21 cellular contexts compared by ENCODE assay signal in the genomic region with DNA sequence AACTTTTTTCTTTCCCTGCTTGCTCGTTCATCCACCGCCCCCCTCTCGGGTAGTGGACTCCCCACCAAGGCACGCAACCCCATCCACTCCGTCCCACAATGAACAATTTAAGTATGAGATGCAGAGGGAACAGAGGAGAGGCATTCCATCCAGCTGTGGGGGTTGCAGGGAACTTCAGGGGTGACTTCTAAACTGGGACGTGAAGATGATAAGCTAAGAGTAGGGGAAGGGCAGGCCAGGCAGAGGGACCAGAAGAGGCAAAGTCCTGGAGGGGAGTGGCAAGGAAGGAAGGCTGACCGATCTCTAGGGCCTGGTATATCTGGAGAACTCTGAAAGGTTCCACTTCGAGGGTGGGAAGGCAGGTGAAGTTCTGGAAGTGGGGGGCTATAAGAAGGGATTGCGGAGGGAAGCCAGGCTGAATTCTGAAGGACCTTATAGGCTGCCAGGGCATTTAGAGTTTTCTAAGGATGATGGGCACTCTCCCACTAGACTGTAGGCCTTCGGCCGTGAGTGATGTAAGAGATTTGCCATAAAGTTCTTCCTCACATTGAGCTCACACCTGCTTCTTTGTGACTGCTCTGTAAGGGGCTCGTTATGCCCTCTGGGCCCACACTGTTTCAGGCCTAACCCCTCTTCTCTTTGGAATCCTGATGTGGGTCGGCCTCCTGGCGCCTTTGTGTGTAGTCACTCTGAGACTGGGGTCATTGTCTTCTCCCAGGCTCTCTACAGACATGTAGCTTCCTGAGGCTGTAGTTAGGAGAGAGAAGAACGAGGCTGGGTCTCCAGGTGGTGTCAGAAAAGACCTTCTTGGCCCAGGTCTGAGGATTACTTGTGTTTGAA. TPM values are rescaled to one million over a fixed set of nuclear protein-coding genes. Genes with fewer than 3 reads are reported as not detected.
DNase-seq lines count a peak whose midpoint lies in the region; ATAC-seq and TF ChIP-seq lines count a peak whose summit lies in the region.
"Had no signal": no experiment of that assay in that cellular context is flagged by ENCODE, and none has a peak within 500 bp of the region (broad histone marks: within the 10 kb centered on the region; RNA-seq: fewer than 3 reads in every experiment).

No MANE protein-coding gene starts in this region.

- H2BK15ac ChIP-seq in mesenchymal stem cell (ENCODE audit: low read depth, poor library complexity, severe bottlenecking): no peak overlapping the region

- H3K27me3 Mint-ChIP-seq in T-helper 17 cell (peaks cover 35% of the 10 kb centered on the region), osteocyte (ENCODE audit: unreplicated experiment) (peaks cover 6% of the 10 kb centered on the region), type B pancreatic cell (no peaks in the 10 kb centered on the region)

- H3K4me2 ChIP-seq in mesenchymal stem cell (ENCODE audit: low read length, poor library complexity, severe bottlenecking): no peak overlapping the region

- H2AFZ ChIP-seq in mesenchymal stem cell (ENCODE audit: low read depth, low read length): no peak overlapping the region

- no peak overlapping the region for H3K9ac ChIP-seq in mesenchymal stem cell (ENCODE audit: low read length)

- no peak overlapping the region for H3K4me3 Mint-ChIP-seq in T-helper 17 cell
- H3K4me3 Mint-ChIP-seq in osteocyte (ENCODE audit: unreplicated experiment): no peak overlapping the region
- no peak overlapping the region for H3K4me3 Mint-ChIP-seq in type B pancreatic cell

- WGBS in mesenchymal stem cell: 93% methylated on average over 13 of the region's 15 CpGs

- peaks cover 0 to 5% of the 10 kb centered on the region in 2 experiments for H3K27me3 ChIP-seq in mesenchymal stem cell (ENCODE audit: control insufficient read depth in 1 of 2, insufficient read depth in 1 of 2, low read length in 2 of 2)
- H3K27me3 ChIP-seq: SJSA1 had no signal

- H3K18ac ChIP-seq in mesenchymal stem cell (ENCODE audit: low read depth in 1 of 2, low read length in 2 of 2): no peak overlapping the region

- TF ChIP-seq CTCF in osteocyte (IDR thresholded peaks at IDR 0.05): no peak
- TF ChIP-seq CTCF in type B pancreatic cell (conservative IDR thresholded peaks at IDR 0.05): no peak

- H3K36me3 Mint-ChIP-seq in T-helper 17 cell (ENCODE audit: low read depth): peaks cover 7% of the 10 kb centered on the region
- H3K36me3 Mint-ChIP-seq in osteocyte (ENCODE audit: unreplicated experiment): peaks cover 12% of the 10 kb centered on the region
- peaks cover 4% of the 10 kb centered on the region for H3K36me3 Mint-ChIP-seq in type B pancreatic cell

- H3K4me1 ChIP-seq in mesenchymal stem cell (ENCODE audit: control insufficient read depth, insufficient read depth, low read depth, low read length): no peaks in the 10 kb centered on the region
- H3K4me1 ChIP-seq: HAP-1, SJSA1 had no signal

- peak; percentile 51 for DNase-seq in ELF-1 (ENCODE audit: low read depth, low spot score)
- DNase-seq in T-helper 17 cell: no peak
- DNase-seq in mesenchymal stem cell: no peak
- DNase-seq in osteocyte (ENCODE audit: extremely low spot score, unreplicated experiment): no peak
- no peak for DNase-seq in type B pancreatic cell (ENCODE audit: extremely low spot score, unreplicated experiment)
- DNase-seq in ecto neural progenitor cell (ENCODE audit: low spot score): no peak
- no peak for DNase-seq in COLO829 (ENCODE audit: low spot score)
- DNase-seq: DND-41, KBM-7, MV-4-11, NCI-H1105, NCI-H2029, NCI-H226, NCI-H510A, Right ventricle myocardium superior, RPMI8226 had no signal

- H3K4me3 ChIP-seq in mesenchymal stem cell (ENCODE audit: insufficient read depth in 1 of 2, low read depth in 1 of 2, low read length in 2 of 2): no peak overlapping the region
- H3K4me3 ChIP-seq: HAP-1, SJSA1 had no signal

- no peak overlapping the region for H2BK12ac ChIP-seq in mesenchymal stem cell (ENCODE audit: low read length in 2 of 2)

- H2AK5ac ChIP-seq in mesenchymal stem cell (ENCODE audit: low read length, severe bottlenecking): no peak overlapping the region

- peak overlapping the region; percentile 32 for H4K91ac ChIP-seq in mesenchymal stem cell (ENCODE audit: low read length)

- no peak overlapping the region for H3K23ac ChIP-seq in mesenchymal stem cell (ENCODE audit: low read length in 2 of 2)

- no peak overlapping the region for H2BK5ac ChIP-seq in mesenchymal stem cell (ENCODE audit: low read depth, low read length, poor library complexity, severe bottlenecking)

- no peak overlapping the region for H3K14ac ChIP-seq in mesenchymal stem cell (ENCODE audit: low read length in 2 of 2)

- no peak overlapping the region for H4K8ac ChIP-seq in mesenchymal stem cell (ENCODE audit: low read length)

- peaks cover 34 to 40% of the 10 kb centered on the region in 2 experiments for H3K36me3 ChIP-seq in mesenchymal stem cell (ENCODE audit: control insufficient read depth in 1 of 2, insufficient read depth in 2 of 2, low read depth in 1 of 2, low read length in 2 of 2)
- H3K36me3 ChIP-seq: HAP-1 had no signal

- H3K27ac ChIP-seq in mesenchymal stem cell (ENCODE audit: low read length, poor library complexity, severe bottlenecking): no peak overlapping the region
- H3K27ac ChIP-seq: SJSA1 had no signal

- H3K27ac Mint-ChIP-seq in T-helper 17 cell (peak overlapping the region; percentile 79), osteocyte (ENCODE audit: unreplicated experiment) (peak overlapping the region; percentile 9), type B pancreatic cell (no peak overlapping the region)

- ATAC-seq in T-helper 17 cell: no peak

- H3K4ac ChIP-seq in mesenchymal stem cell (ENCODE audit: low read depth in 1 of 2, low read length in 2 of 2): no peak overlapping the region

- H3K9me3 Mint-ChIP-seq in osteocyte (ENCODE audit: unreplicated experiment) (no peaks in the 10 kb centered on the region), type B pancreatic cell (no peaks in the 10 kb centered on the region)

- no peaks in the 10 kb centered on the region for H3K79me1 ChIP-seq in mesenchymal stem cell (replicated peaks; ENCODE audit: low read length, poor library complexity, severe bottlenecking)

- no peak overlapping the region for H2BK120ac ChIP-seq in mesenchymal stem cell (ENCODE audit: low read depth, low read length)

- H3K9me3 ChIP-seq in T-helper 17 cell (ENCODE audit: control insufficient read depth, low read length, poor library complexity, severe bottlenecking) (no peaks in the 10 kb centered on the region), mesenchymal stem cell (ENCODE audit: control insufficient read depth, low read length) (no peaks in the 10 kb centered on the region)
- H3K9me3 ChIP-seq: HAP-1, SJSA1 had no signal

- H3K4me1 Mint-ChIP-seq in T-helper 17 cell (peaks cover 2% of the 10 kb centered on the region), osteocyte (ENCODE audit: unreplicated experiment) (peaks cover 8% of the 10 kb centered on the region), type B pancreatic cell (ENCODE audit: unreplicated experiment) (peaks cover 32% of the 10 kb centered on the region)

RNA-seq across cellular contexts. Expression of a gene that starts 12.1 kb away (rescaled TPM):
- total RNA-seq in T-helper 17 cell: not detected
- polyA plus RNA-seq in mesenchymal stem cell (2013, experiment 1 of 2): 51.4 TPM
- 48.4 TPM for polyA plus RNA-seq in mesenchymal stem cell (2013, experiment 2 of 2)
- total RNA-seq in osteocyte: 197 and 223 TPM in 2 replicates
- 33.8 and 130 TPM in 2 replicates for total RNA-seq in type B pancreatic cell (ENCODE audit: low replicate concordance)
- total RNA-seq: A172 had no signal

RNA-seq across cellular contexts. Expression of a gene that starts 18.7 kb away (rescaled TPM):
- total RNA-seq in T-helper 17 cell (under 1 TPM in 1 of 2 donors, not detected in 1; 0.22 TPM), osteocyte (39.6 and 40.2 TPM in 2 replicates), type B pancreatic cell (ENCODE audit: low replicate concordance) (79.2 and 129 TPM in 2 replicates)
- polyA plus RNA-seq in mesenchymal stem cell (2013, experiment 1 of 2): 13.6 TPM
- 12.7 TPM for polyA plus RNA-seq in mesenchymal stem cell (2013, experiment 2 of 2)
- total RNA-seq: MCF 10A had no signal

RNA-seq across cellular contexts. Expression of a gene that starts 40.3 kb away (rescaled TPM):
- total RNA-seq in T-helper 17 cell: 10 to 100 TPM; 22.7 to 26.1 TPM
- polyA plus RNA-seq in mesenchymal stem cell (2013, experiment 1 of 2): 3.3 TPM
- polyA plus RNA-seq in mesenchymal stem cell (2013, experiment 2 of 2): 2.8 TPM
- total RNA-seq in osteocyte: 0.78 and 1.3 TPM in 2 replicates
- 5.6 and 7.5 TPM in 2 replicates for total RNA-seq in type B pancreatic cell (ENCODE audit: low replicate concordance)
- total RNA-seq: A172, LHCN-M2, MCF 10A, SJSA1 had no signal

RNA-seq across cellular contexts. Expression of a gene that starts 45.3 kb away (rescaled TPM):
- total RNA-seq in T-helper 17 cell (1 to 10 TPM; 5.4 to 7.9 TPM), osteocyte (25.3 and 26.5 TPM in 2 replicates), type B pancreatic cell (ENCODE audit: low replicate concordance) (2.2 and 2.5 TPM in 2 replicates)
- polyA plus RNA-seq in mesenchymal stem cell (2013, experiment 1 of 2): 0.98 TPM
- 0.86 TPM for polyA plus RNA-seq in mesenchymal stem cell (2013, experiment 2 of 2)
- total RNA-seq: A172, MCF 10A, SJSA1 had no signal

RNA-seq across cellular contexts. Expression of a gene that starts 49.3 kb away (rescaled TPM):
- 1 to 10 TPM; 4.2 to 6.0 TPM for total RNA-seq in T-helper 17 cell
- 3.3 TPM for polyA plus RNA-seq in mesenchymal stem cell (2013, experiment 1 of 2)
- polyA plus RNA-seq in mesenchymal stem cell (2013, experiment 2 of 2): 3.6 TPM
- 5.5 and 6.1 TPM in 2 replicates for total RNA-seq in osteocyte
- 1.4 and 2.4 TPM in 2 replicates for total RNA-seq in type B pancreatic cell (ENCODE audit: low replicate concordance)
- total RNA-seq: A172 had no signal

Comparison
In these comparisons a context has a peak if more than half of its experiments do, and no peak if none do; other contexts are left out.
1. RNA of a gene that starts 12.1 kb away (total RNA-seq): 197 to 223 TPM in osteocyte and 33.8 to 130 TPM in type B pancreatic cell; not detected in T-helper 17 cell; every median in the first group is over 10 times any median in the second.
2. RNA of a gene that starts 18.7 kb away (total RNA-seq): 79.2 to 129 TPM in type B pancreatic cell and 39.6 to 40.2 TPM in osteocyte; 0.22 TPM in T-helper 17 cell; every median in the first group is over 10 times any median in the second.